9 cellular contexts compared by ENCODE assay signal in the genomic region with DNA sequence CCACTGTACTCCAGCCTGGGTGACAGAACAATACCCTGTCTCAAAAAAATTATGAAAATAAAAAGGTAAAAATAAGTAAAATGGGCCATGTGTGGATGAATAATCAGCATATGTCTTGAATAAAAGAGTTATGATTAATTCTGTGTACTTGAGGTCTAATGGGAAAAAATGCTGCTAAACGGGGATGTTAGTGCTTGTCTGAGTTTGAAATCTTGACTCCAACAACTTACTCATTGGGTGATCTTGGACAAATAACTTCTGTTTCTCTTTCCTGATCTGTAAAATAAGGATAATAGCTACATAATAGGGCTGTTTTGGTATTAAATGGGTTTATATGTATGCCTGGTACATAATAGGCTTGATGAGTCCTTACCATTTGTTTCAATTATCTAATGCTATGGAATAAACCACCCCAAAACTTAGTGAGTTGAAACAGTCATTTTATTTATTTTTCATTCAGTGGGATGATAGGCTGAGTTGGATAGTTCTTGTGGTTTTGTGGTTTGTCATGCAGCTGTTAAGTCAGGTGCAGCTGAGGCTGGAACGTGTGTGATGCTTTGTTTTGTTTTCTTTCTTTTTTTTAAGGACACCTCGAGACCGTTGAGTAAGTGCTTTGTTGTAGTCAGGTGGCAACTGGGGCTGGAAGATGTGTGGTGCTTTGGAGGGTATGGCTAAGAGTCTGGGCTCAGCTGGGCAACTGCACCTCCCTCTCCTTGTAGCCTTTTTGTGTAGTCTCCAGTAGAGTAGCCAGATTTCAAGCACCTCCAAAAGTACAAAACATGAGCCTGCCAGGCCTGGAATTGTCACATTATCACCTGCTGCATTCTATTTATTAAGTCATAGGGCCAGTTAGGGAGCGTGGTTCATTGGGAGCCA. TPM values are rescaled to one million over a fixed set of nuclear protein-coding genes. Genes with fewer than 3 reads are reported as not detected.
DNase-seq lines count a peak whose midpoint lies in the region; ATAC-seq and TF ChIP-seq lines count a peak whose summit lies in the region.
"Had no signal": no experiment of that assay in that cellular context is flagged by ENCODE, and none has a peak within 500 bp of the region (broad histone marks: within the 10 kb centered on the region; RNA-seq: fewer than 3 reads in every experiment).

No MANE protein-coding gene starts in this region.

- no peak for TF ChIP-seq CTCF in testis (IDR thresholded peaks at IDR 0.05)

- no peak overlapping the region for H3K4me3 ChIP-seq in testis

- DNase-seq in DMS53 (lab: John Stamatoyannopoulos, UW) (peak; percentile 76), DMS53 treated with DMSO at 0.1 percent for 48 hours (lab: John Stamatoyannopoulos, UW; ENCODE audit: unreplicated experiment) (no peak), NCI-H128 (lab: John Stamatoyannopoulos, UW; ENCODE audit: unreplicated experiment) (peak; percentile 69), hepatic stellate cell (ENCODE audit: low spot score) (peak; percentile 26), testis (no peak), midbrain (lab: John Stamatoyannopoulos, UW) (no peak)
- peak; percentile 56 for DNase-seq in activated T-cell treated with anti-CD3 and anti-CD28 coated beads, Interleukin-2, amount 50 U/mL, for 1 hour

- H3K27ac ChIP-seq in testis, result no peak overlapping the region
- H3K27ac ChIP-seq: 22Rv1 had no signal

- no peaks in the 10 kb centered on the region for H3K4me1 ChIP-seq in testis

- H3K9me3 ChIP-seq in testis, result no peaks in the 10 kb centered on the region

- H3K36me3 ChIP-seq in testis (ENCODE audit: low read depth, missing control alignments), result no peaks in the 10 kb centered on the region

- no peaks in the 10 kb centered on the region for H3K27me3 ChIP-seq in testis

- intact Hi-C loops in testis (cut with DNase I; ENCODE audit: low total_unique reads), result no loop called here

- TF ChIP-seq POLR2A in testis (IDR thresholded peaks at IDR 0.05), result no peak

- ATAC-seq in HG02610 (IDR thresholded peaks at IDR 0.05; ENCODE audit: unreplicated experiment), result peak; percentile 41

- WGBS in testis, 2 donors, result 62 to 71% methylated on average over 5 of the region's 5 CpGs

RNA-seq across cellular contexts. Expression of a gene that starts 4.9 kb away (rescaled TPM):
- 100 to 1,000 TPM in 1 of 2 donors, 10 to 100 TPM in 1; 96.2 to 110 TPM for total RNA-seq in testis
- polyA plus RNA-seq in testis (ENCODE audit: insufficient read depth, low read depth, low replicate concordance), result 43.3 TPM

RNA-seq across cellular contexts. Expression of a gene that starts 26.5 kb away (rescaled TPM):
- 10 to 100 TPM; 12.7 to 20.1 TPM for total RNA-seq in testis
- polyA plus RNA-seq in testis (ENCODE audit: insufficient read depth, low read depth, low replicate concordance), result 7.6 TPM

Comparison
In these comparisons a context has a peak if more than half of its experiments do, and no peak if none do; other contexts are left out.
1. DNase-seq: peak in DMS53 (single experiment), NCI-H128 (single experiment), activated T-cell treated with anti-CD3 and anti-CD28 coated beads, Interleukin-2, amount 50 U/mL, for 1 hour (single experiment) and hepatic stellate cell (single experiment); none in DMS53 treated with DMSO at 0.1 percent for 48 hours (single experiment), testis (single experiment) and midbrain (single experiment).